ENCODE assay signal across 22 cellular contexts in genomic region chr16:89237733-89238132, GRCh38. TPM values are rescaled to one million over a fixed set of nuclear protein-coding genes. Genes with fewer than 3 reads are reported as not detected.
"Had no signal": no experiment of that assay in that cellular context is flagged by ENCODE, and none has a peak within 500 bp of the region (broad histone marks: within the 10 kb centered on the region; RNA-seq: fewer than 3 reads in every experiment).

No MANE protein-coding gene starts in this region.

- FAIRE-seq: islet of Langerhans, pancreas had no signal

- H3K27me3 Mint-ChIP-seq: effector memory CD8-positive, alpha-beta T cell; progenitor cell of endocrine pancreas had no signal

- H3K9me3 ChIP-seq: esophagus muscularis mucosa, gastrocnemius medialis, heart right ventricle, pancreas, suprapubic skin, thyroid gland, upper lobe of right lung, vagina had no signal

- DNase-seq: effector memory CD8-positive, alpha-beta T cell; gastrocnemius medialis; heart right ventricle; hypothalamus; kidney glomerular epithelial cell; mammary epithelial cell; natural killer cell; occipital lobe; pancreas; right cardiac atrium; stimulated activated CD4-positive, alpha-beta T cell treated with anti-CD3 and anti-CD28 coated beads, Interleukin-2, amount 100 ng/mL, for 48 hours; stimulated activated naive CD8-positive, alpha-beta T cell treated with anti-CD3 and anti-CD28 coated beads, Interleukin-15, Interleukin-2, amounts not matched to agents 100 U/mL and 50 U/mL, for 24 hours; thyroid gland; upper lobe of right lung had no signal

- H3K4me1 ChIP-seq: pancreas had no signal

- H3K4me3 Mint-ChIP-seq: effector memory CD8-positive, alpha-beta T cell; natural killer cell had no signal

- H3K36me3 ChIP-seq: pancreas had no signal

- H3K27ac Mint-ChIP-seq: effector memory CD8-positive, alpha-beta T cell; progenitor cell of endocrine pancreas had no signal

- H3K4me3 ChIP-seq: esophagus muscularis mucosa, gastrocnemius medialis, heart right ventricle, pancreas, smooth muscle cell, suprapubic skin, thyroid gland, upper lobe of right lung, vagina had no signal

- H3K27me3 ChIP-seq: esophagus muscularis mucosa, gastrocnemius medialis, heart right ventricle, pancreas, suprapubic skin, thyroid gland, upper lobe of right lung, vagina had no signal

- H3K27ac ChIP-seq: epithelial cell of prostate, esophagus muscularis mucosa, gastrocnemius medialis, heart right ventricle, pancreas, suprapubic skin, thyroid gland, upper lobe of right lung, vagina had no signal

- ATAC-seq: effector memory CD8-positive, alpha-beta T cell; gastrocnemius medialis; heart right ventricle; natural killer cell; pancreas; right cardiac atrium; stimulated activated naive CD8-positive, alpha-beta T cell treated with anti-CD3 and anti-CD28 coated beads, Interleukin-15, Interleukin-2, amounts not matched to agents 100 U/mL and 50 U/mL, for 24 hours; upper lobe of right lung had no signal

RNA-seq across cellular contexts. Expression of gene SLC22A31, which starts 37.4 kb away (rescaled TPM):
- total RNA-seq: gastrocnemius medialis, myocyte, occipital lobe, smooth muscle cell, vagina had no signal
